In genomic region chr13:84126671-84127171, GRCh38 we compare ENCODE assay signal across 13 cellular contexts.
DNase-seq lines count a peak whose midpoint lies in the region; ATAC-seq and TF ChIP-seq lines count a peak whose summit lies in the region.
"Had no signal": no experiment of that assay in that cellular context is flagged by ENCODE, and none has a peak within 500 bp of the region (broad histone marks: within the 10 kb centered on the region; RNA-seq: fewer than 3 reads in every experiment).

No MANE protein-coding gene starts in this region.

- H3K27ac ChIP-seq in foreskin keratinocyte, result no peak overlapping the region
- H3K27ac ChIP-seq: heart right ventricle had no signal

- H3K27me3 ChIP-seq in foreskin keratinocyte, result no peaks in the 10 kb centered on the region
- H3K27me3 ChIP-seq: heart right ventricle had no signal

- no peaks in the 10 kb centered on the region for H3K4me1 ChIP-seq in foreskin keratinocyte
- H3K4me1 ChIP-seq: Caco-2, heart right ventricle had no signal

- ATAC-seq in HG02759 (IDR thresholded peaks at IDR 0.05; ENCODE audit: unreplicated experiment), result peak; percentile 45
- ATAC-seq in foreskin keratinocyte, result peak; percentile 25
- no peak for ATAC-seq in HG03135 (IDR thresholded peaks at IDR 0.05; ENCODE audit: unreplicated experiment)

- TF ChIP-seq CTCF in foreskin keratinocyte (conservative IDR thresholded peaks at IDR 0.05), result no peak

- DNase-seq in DMS53 treated with DMSO at 0.1 percent for 48 hours (lab: John Stamatoyannopoulos, UW; ENCODE audit: unreplicated experiment) (peak; percentile 34), NCI-H345 treated with DMSO at 0.1 percent for 48 hours (lab: John Stamatoyannopoulos, UW; ENCODE audit: unreplicated experiment) (peak; percentile 98), foreskin keratinocyte (peak; percentile 14 to 40), T1000 (lab: John Stamatoyannopoulos, UW) (no peak), head of caudate nucleus (no peak)
- DNase-seq in activated CD4-positive, alpha-beta T cell treated with anti-CD3 and anti-CD28 coated beads, Interleukin-2, amount 50 U/mL, for 1 hour, result no peak
- DNase-seq: Caco-2, HCEC 1CT, heart right ventricle, mesendoderm, NCI-H187 had no signal

- intact Hi-C loops in head of caudate nucleus (cut with DNase I), result no loop called here

Comparison
In these comparisons a context has a peak if more than half of its experiments do, and no peak if none do; other contexts are left out.
1. DNase-seq: peak in DMS53 treated with DMSO at 0.1 percent for 48 hours (single experiment), NCI-H345 treated with DMSO at 0.1 percent for 48 hours (single experiment) and foreskin keratinocyte (2 of 2); none in T1000 (single experiment), head of caudate nucleus (0 of 42) and activated CD4-positive, alpha-beta T cell treated with anti-CD3 and anti-CD28 coated beads, Interleukin-2, amount 50 U/mL, for 1 hour (single experiment).